28 cellular contexts compared by ENCODE assay signal in the genomic region with DNA sequence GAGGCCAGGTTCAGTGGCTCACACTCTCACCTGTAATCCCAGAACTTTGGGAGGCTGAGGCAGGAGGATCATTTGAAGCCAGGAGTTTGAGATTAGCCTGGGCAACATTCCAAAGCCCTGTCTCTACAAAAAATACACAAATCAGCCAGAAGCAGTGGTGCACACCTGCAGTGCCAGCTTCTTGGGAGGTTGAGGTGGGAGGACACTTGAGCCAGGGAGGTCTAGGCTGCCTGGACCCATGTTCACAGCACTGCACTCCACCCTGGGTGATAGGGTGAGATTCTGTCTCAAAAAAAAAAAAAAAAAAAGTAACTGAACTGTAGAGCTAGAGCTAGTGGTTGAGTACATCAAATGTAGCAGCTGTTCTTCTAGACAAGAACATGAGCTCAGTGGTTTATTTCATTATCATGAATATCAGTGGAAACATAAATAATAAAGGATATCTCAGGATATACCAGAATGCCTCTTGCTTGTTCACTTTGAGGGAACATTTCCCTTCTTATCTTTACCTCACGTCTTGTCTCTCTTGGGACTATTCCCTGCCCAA.
"Had no signal": no experiment of that assay in that cellular context is flagged by ENCODE, and none has a peak within 500 bp of the region (broad histone marks: within the 10 kb centered on the region; RNA-seq: fewer than 3 reads in every experiment).

No MANE protein-coding gene starts in this region.

- DNase-seq: activated B cell treated with CpG ODN at 0.5 μM for 24 hours; activated CD4-positive, alpha-beta T cell treated with anti-CD3 and anti-CD28 coated beads for 48 hours; activated CD4-positive, alpha-beta T cell treated with anti-CD3 and anti-CD28 coated beads, Interleukin-2, amount 50 U/mL, for 1 hour; activated CD4-positive, alpha-beta T cell treated with anti-CD3 and anti-CD28 coated beads, Interleukin-2, amount 50 U/mL, for 48 hours; activated CD8-positive, alpha-beta memory T cell treated with anti-CD3 and anti-CD28 coated beads for 24 hours; activated CD8-positive, alpha-beta T cell treated with anti-CD3 and anti-CD28 coated beads for 36 hours; activated effector memory CD4-positive, alpha-beta T cell treated with Interleukin-2 at 50 U/mL for 16 hours; activated gamma-delta T cell treated with Interleukin-2 at 50 U/mL for 16 hours; activated naive CD4-positive, alpha-beta T cell treated with anti-CD3 and anti-CD28 coated beads, Interleukin-2, amount 50 U/mL, for 16 hours; activated naive CD4-positive, alpha-beta T cell treated with Interleukin-2 at 50 U/mL for 16 hours; activated naive CD8-positive, alpha-beta T cell treated with anti-CD3 and anti-CD28 coated beads, Interleukin-2, amount 50 U/mL, for 24 hours; activated T-cell treated with anti-CD3 and anti-CD28 coated beads, Interleukin-2, amount 50 U/mL, for 4 hours; adrenal gland; central memory CD4-positive, alpha-beta T cell; cerebellar nuclear complex; colonic mucosa; effector CD8-positive, alpha-beta T cell; esophagus squamous epithelium; foreskin fibroblast; head of caudate nucleus; T-helper 1 cell; T-helper 17 cell; T1000; WERI-Rb-1 had no signal

- H3K27ac ChIP-seq: adrenal gland, ascending aorta, breast epithelium, cardiac muscle cell, colonic mucosa, epithelial cell of prostate, esophagus squamous epithelium, WERI-Rb-1 had no signal

- H3K9me3 ChIP-seq: adrenal gland, ascending aorta, breast epithelium, colonic mucosa, esophagus squamous epithelium had no signal

- H3K27me3 ChIP-seq: adrenal gland, ascending aorta, breast epithelium, cardiac muscle cell, colonic mucosa, esophagus squamous epithelium had no signal

- H3K4me1 ChIP-seq: adrenal gland, ascending aorta, breast epithelium, colonic mucosa, esophagus squamous epithelium had no signal

- H3K36me3 ChIP-seq: adrenal gland, ascending aorta, breast epithelium, cardiac muscle cell, colonic mucosa, esophagus squamous epithelium, WERI-Rb-1 had no signal

- H3K4me3 ChIP-seq: adrenal gland, ascending aorta, breast epithelium, cardiac muscle cell, colonic mucosa, esophagus squamous epithelium had no signal
